1 cellular context compared by ENCODE assay signal in genomic region chr18:12377556-12378553, GRCh38.
TF ChIP-seq lines count a peak whose summit lies in the region.

No MANE protein-coding gene starts in this region.

TF ChIP-seq in HEK293, 187 proteins besides CTCF, POLR2A, EP300 and RAD21 (continued from another document and continues in another):
- TF ChIP-seq SP7 (tag by site-specific recombination; IDR thresholded peaks at IDR 0.05) (peak; percentile 42; the same call in 1 of the 2 replicates), ZNF394 (tag by site-specific recombination; IDR thresholded peaks at IDR 0.05; ENCODE audit: borderline replicate concordance) (0 out of 2 replicates have a peak, but pooled peaks have one; percentile 8), KLF17 (tag by site-specific recombination; IDR thresholded peaks at IDR 0.05) (peak; percentile 72; the same call in 1 of the 2 replicates), ZNF600 (tag by site-specific recombination; IDR thresholded peaks at IDR 0.05) (peak; percentile 77), ZNF76 (tag by site-specific recombination; IDR thresholded peaks at IDR 0.05; ENCODE audit: borderline replicate concordance, low read depth) (peak; percentile 23; the same call in 1 of the 2 replicates), ZBTB17 (tag by site-specific recombination; IDR thresholded peaks at IDR 0.05) (peak; percentile 71), ZNF292 (tag by site-specific recombination; IDR thresholded peaks at IDR 0.05; ENCODE audit: borderline replicate concordance, low read depth) (no peak), GLIS2 (tag by site-specific recombination; IDR thresholded peaks at IDR 0.05) (peak; percentile 95), GLIS1 (tag by site-specific recombination; IDR thresholded peaks at IDR 0.05) (peak; percentile 92), ZBTB20 (tag by site-specific recombination; IDR thresholded peaks at IDR 0.05) (peak; percentile 87), ZBTB1 (tag by site-specific recombination; IDR thresholded peaks at IDR 0.05) (no peak), OVOL3 (tag by site-specific recombination; IDR thresholded peaks at IDR 0.05) (0 out of 2 replicates have a peak, but pooled peaks have one; percentile 21), ZFP37 (tag by site-specific recombination; IDR thresholded peaks at IDR 0.05) (peak; percentile 79), ZSCAN30 (tag by site-specific recombination; IDR thresholded peaks at IDR 0.05) (peak; percentile 50; the same call in 1 of the 2 replicates), ZNF341 (tag by site-specific recombination; IDR thresholded peaks at IDR 0.05; ENCODE audit: low read depth) (peak; percentile 83), ZNF621 (tag by site-specific recombination; IDR thresholded peaks at IDR 0.05) (no peak), ZBTB6 (tag by site-specific recombination; IDR thresholded peaks at IDR 0.05) (peak; percentile 74), SCRT2 (tag by site-specific recombination; IDR thresholded peaks at IDR 0.05) (no peak), PATZ1 (tag by site-specific recombination; IDR thresholded peaks at IDR 0.05) (peak; percentile 63), ZNF404 (tag by site-specific recombination; IDR thresholded peaks at IDR 0.05) (no peak), ZNF324 (tag by site-specific recombination; IDR thresholded peaks at IDR 0.05) (0 out of 2 replicates have a peak, but pooled peaks have one; percentile 59), ZNF335 (tag by site-specific recombination; conservative IDR thresholded peaks at IDR 0.05) (peak; percentile 94), KLF8 (tag by site-specific recombination; IDR thresholded peaks at IDR 0.05) (peak; percentile 68; the same call in 1 of the 2 replicates), ZNF391 (tag by site-specific recombination; IDR thresholded peaks at IDR 0.05; ENCODE audit: borderline replicate concordance, low read depth) (peak; percentile 73; the same call in 1 of the 2 replicates), ZNF501 (tag by site-specific recombination; IDR thresholded peaks at IDR 0.05) (peak; percentile 48; the same call in 1 of the 2 replicates), FEZF1 (tag by site-specific recombination; IDR thresholded peaks at IDR 0.05) (no peak), ZNF843 (tag by site-specific recombination; IDR thresholded peaks at IDR 0.05) (peak; percentile 38; the same call in 1 of the 2 replicates), IKZF3 (tag by site-specific recombination; IDR thresholded peaks at IDR 0.05) (peak; percentile 65; the same call in 1 of the 2 replicates), SP2 (tag by site-specific recombination; IDR thresholded peaks at IDR 0.05) (peak; percentile 79), ZNF48 (tag by site-specific recombination; IDR thresholded peaks at IDR 0.05) (no peak), RBAK (tag by site-specific recombination; IDR thresholded peaks at IDR 0.05) (no peak), KLF1 (tag by site-specific recombination; IDR thresholded peaks at IDR 0.05) (peak; percentile 9; the same call in 1 of the 2 replicates), ZNF548 (tag by site-specific recombination; IDR thresholded peaks at IDR 0.05) (no peak), ZNF571 (tag by site-specific recombination; IDR thresholded peaks at IDR 0.05) (no peak), ZIC2 (tag by site-specific recombination; IDR thresholded peaks at IDR 0.05) (peak; percentile 80)
- TF ChIP-seq, protein P1, sequence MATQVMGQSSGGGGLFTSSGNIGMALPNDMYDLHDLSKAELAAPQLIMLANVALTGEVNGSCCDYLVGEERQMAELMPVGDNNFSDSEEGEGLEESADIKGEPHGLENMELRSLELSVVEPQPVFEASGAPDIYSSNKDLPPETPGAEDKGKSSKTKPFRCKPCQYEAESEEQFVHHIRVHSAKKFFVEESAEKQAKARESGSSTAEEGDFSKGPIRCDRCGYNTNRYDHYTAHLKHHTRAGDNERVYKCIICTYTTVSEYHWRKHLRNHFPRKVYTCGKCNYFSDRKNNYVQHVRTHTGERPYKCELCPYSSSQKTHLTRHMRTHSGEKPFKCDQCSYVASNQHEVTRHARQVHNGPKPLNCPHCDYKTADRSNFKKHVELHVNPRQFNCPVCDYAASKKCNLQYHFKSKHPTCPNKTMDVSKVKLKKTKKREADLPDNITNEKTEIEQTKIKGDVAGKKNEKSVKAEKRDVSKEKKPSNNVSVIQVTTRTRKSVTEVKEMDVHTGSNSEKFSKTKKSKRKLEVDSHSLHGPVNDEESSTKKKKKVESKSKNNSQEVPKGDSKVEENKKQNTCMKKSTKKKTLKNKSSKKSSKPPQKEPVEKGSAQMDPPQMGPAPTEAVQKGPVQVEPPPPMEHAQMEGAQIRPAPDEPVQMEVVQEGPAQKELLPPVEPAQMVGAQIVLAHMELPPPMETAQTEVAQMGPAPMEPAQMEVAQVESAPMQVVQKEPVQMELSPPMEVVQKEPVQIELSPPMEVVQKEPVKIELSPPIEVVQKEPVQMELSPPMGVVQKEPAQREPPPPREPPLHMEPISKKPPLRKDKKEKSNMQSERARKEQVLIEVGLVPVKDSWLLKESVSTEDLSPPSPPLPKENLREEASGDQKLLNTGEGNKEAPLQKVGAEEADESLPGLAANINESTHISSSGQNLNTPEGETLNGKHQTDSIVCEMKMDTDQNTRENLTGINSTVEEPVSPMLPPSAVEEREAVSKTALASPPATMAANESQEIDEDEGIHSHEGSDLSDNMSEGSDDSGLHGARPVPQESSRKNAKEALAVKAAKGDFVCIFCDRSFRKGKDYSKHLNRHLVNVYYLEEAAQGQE (tag by site-specific recombination; IDR thresholded peaks at IDR 0.05) = peak; percentile 29; the same call in 1 of the 2 replicates
- TF ChIP-seq, protein P2, sequence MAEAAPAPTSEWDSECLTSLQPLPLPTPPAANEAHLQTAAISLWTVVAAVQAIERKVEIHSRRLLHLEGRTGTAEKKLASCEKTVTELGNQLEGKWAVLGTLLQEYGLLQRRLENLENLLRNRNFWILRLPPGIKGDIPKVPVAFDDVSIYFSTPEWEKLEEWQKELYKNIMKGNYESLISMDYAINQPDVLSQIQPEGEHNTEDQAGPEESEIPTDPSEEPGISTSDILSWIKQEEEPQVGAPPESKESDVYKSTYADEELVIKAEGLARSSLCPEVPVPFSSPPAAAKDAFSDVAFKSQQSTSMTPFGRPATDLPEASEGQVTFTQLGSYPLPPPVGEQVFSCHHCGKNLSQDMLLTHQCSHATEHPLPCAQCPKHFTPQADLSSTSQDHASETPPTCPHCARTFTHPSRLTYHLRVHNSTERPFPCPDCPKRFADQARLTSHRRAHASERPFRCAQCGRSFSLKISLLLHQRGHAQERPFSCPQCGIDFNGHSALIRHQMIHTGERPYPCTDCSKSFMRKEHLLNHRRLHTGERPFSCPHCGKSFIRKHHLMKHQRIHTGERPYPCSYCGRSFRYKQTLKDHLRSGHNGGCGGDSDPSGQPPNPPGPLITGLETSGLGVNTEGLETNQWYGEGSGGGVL (tag by site-specific recombination; IDR thresholded peaks at IDR 0.05) = peak; percentile 67
- TF ChIP-seq, protein P3, sequence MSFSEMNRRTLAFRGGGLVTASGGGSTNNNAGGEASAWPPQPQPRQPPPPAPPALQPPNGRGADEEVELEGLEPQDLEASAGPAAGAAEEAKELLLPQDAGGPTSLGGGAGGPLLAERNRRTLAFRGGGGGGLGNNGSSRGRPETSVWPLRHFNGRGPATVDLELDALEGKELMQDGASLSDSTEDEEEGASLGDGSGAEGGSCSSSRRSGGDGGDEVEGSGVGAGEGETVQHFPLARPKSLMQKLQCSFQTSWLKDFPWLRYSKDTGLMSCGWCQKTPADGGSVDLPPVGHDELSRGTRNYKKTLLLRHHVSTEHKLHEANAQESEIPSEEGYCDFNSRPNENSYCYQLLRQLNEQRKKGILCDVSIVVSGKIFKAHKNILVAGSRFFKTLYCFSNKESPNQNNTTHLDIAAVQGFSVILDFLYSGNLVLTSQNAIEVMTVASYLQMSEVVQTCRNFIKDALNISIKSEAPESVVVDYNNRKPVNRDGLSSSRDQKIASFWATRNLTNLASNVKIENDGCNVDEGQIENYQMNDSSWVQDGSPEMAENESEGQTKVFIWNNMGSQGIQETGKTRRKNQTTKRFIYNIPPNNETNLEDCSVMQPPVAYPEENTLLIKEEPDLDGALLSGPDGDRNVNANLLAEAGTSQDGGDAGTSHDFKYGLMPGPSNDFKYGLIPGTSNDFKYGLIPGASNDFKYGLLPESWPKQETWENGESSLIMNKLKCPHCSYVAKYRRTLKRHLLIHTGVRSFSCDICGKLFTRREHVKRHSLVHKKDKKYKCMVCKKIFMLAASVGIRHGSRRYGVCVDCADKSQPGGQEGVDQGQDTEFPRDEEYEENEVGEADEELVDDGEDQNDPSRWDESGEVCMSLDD (tag by site-specific recombination; IDR thresholded peaks at IDR 0.05) = peak; percentile 70; the same call in 1 of the 2 replicates
- TF ChIP-seq, protein P4, sequence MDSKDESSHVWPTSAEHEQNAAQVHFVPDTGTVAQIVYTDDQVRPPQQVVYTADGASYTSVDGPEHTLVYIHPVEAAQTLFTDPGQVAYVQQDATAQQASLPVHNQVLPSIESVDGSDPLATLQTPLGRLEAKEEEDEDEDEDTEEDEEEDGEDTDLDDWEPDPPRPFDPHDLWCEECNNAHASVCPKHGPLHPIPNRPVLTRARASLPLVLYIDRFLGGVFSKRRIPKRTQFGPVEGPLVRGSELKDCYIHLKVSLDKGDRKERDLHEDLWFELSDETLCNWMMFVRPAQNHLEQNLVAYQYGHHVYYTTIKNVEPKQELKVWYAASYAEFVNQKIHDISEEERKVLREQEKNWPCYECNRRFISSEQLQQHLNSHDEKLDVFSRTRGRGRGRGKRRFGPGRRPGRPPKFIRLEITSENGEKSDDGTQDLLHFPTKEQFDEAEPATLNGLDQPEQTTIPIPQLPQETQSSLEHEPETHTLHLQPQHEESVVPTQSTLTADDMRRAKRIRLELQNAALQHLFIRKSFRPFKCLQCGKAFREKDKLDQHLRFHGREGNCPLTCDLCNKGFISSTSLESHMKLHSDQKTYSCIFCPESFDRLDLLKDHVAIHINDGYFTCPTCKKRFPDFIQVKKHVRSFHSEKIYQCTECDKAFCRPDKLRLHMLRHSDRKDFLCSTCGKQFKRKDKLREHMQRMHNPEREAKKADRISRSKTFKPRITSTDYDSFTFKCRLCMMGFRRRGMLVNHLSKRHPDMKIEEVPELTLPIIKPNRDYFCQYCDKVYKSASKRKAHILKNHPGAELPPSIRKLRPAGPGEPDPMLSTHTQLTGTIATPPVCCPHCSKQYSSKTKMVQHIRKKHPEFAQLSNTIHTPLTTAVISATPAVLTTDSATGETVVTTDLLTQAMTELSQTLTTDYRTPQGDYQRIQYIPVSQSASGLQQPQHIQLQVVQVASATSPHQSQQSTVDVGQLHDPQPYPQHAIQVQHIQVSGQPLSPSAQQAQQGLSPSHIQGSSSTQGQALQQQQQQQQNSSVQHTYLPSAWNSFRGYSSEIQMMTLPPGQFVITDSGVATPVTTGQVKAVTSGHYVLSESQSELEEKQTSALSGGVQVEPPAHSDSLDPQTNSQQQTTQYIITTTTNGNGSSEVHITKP (tag by site-specific recombination; IDR thresholded peaks at IDR 0.05) = peak; percentile 93
- TF ChIP-seq, protein P5, sequence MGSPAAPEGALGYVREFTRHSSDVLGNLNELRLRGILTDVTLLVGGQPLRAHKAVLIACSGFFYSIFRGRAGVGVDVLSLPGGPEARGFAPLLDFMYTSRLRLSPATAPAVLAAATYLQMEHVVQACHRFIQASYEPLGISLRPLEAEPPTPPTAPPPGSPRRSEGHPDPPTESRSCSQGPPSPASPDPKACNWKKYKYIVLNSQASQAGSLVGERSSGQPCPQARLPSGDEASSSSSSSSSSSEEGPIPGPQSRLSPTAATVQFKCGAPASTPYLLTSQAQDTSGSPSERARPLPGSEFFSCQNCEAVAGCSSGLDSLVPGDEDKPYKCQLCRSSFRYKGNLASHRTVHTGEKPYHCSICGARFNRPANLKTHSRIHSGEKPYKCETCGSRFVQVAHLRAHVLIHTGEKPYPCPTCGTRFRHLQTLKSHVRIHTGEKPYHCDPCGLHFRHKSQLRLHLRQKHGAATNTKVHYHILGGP (tag by site-specific recombination; IDR thresholded peaks at IDR 0.05) = peak; percentile 98
- TF ChIP-seq, protein P6, sequence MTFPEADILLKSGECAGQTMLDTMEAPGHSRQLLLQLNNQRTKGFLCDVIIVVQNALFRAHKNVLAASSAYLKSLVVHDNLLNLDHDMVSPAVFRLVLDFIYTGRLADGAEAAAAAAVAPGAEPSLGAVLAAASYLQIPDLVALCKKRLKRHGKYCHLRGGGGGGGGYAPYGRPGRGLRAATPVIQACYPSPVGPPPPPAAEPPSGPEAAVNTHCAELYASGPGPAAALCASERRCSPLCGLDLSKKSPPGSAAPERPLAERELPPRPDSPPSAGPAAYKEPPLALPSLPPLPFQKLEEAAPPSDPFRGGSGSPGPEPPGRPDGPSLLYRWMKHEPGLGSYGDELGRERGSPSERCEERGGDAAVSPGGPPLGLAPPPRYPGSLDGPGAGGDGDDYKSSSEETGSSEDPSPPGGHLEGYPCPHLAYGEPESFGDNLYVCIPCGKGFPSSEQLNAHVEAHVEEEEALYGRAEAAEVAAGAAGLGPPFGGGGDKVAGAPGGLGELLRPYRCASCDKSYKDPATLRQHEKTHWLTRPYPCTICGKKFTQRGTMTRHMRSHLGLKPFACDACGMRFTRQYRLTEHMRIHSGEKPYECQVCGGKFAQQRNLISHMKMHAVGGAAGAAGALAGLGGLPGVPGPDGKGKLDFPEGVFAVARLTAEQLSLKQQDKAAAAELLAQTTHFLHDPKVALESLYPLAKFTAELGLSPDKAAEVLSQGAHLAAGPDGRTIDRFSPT (tag by site-specific recombination; IDR thresholded peaks at IDR 0.05) = no peak
